Comparison of ENCODE assay signal across 1 cellular context in genomic region chr2:88136817-88137216, GRCh38.
TF ChIP-seq lines count a peak whose summit lies in the region.

No MANE protein-coding gene starts in this region.

TF ChIP-seq in HepG2, 621 proteins besides CTCF, POLR2A, EP300 and RAD21 (continued from another document and continues in another):
- TF ChIP-seq MTERF4 (CRISPR knock-in tag; IDR thresholded peaks at IDR 0.05) = no peak
- no peak for TF ChIP-seq ATF7 (IDR thresholded peaks at IDR 0.05)
- no peak for TF ChIP-seq ATF7 (CRISPR knock-in tag; IDR thresholded peaks at IDR 0.05)
- TF ChIP-seq ZNF335 (CRISPR knock-in tag; IDR thresholded peaks at IDR 0.05) = no peak
- TF ChIP-seq ZNF136 (CRISPR knock-in tag; IDR thresholded peaks at IDR 0.05; ENCODE audit: low read depth) = no peak
- TF ChIP-seq MBD4 (IDR thresholded peaks at IDR 0.05; ENCODE audit: borderline replicate concordance, low read length) = no peak
- TF ChIP-seq EZH2 (conservative IDR thresholded peaks at IDR 0.05; ENCODE audit: low read depth, low read length) = no peak
- TF ChIP-seq ZFY (CRISPR knock-in tag; IDR thresholded peaks at IDR 0.05) = no peak
- peak; percentile 70 for TF ChIP-seq TBX2 (CRISPR knock-in tag; IDR thresholded peaks at IDR 0.05; ENCODE audit: borderline replicate concordance)
- no peak for TF ChIP-seq TRIM24 (CRISPR knock-in tag; IDR thresholded peaks at IDR 0.05)
- TF ChIP-seq TCF7 (IDR thresholded peaks at IDR 0.05; ENCODE audit: low read depth) = peak; percentile 43; the same call in 1 of the 2 replicates
- no peak for TF ChIP-seq KDM5B (CRISPR knock-in tag; IDR thresholded peaks at IDR 0.05; ENCODE audit: borderline replicate concordance)
- no peak; the same call in 1 of the 2 replicates for TF ChIP-seq TBX3 (IDR thresholded peaks at IDR 0.05; ENCODE audit: borderline replicate concordance)
- peak; percentile 15; the same call in 1 of the 2 replicates for TF ChIP-seq FOXP4 (CRISPR knock-in tag; IDR thresholded peaks at IDR 0.05)
- peak; percentile 77 for TF ChIP-seq RXRB (CRISPR knock-in tag; IDR thresholded peaks at IDR 0.05; ENCODE audit: borderline replicate concordance)
- no peak for TF ChIP-seq ZBTB21 (CRISPR knock-in tag; IDR thresholded peaks at IDR 0.05)
- no peak for TF ChIP-seq TP53 (CRISPR knock-in tag; conservative IDR thresholded peaks at IDR 0.05)
- TF ChIP-seq ZNF891 (CRISPR knock-in tag; IDR thresholded peaks at IDR 0.05) = no peak
- TF ChIP-seq ZNF841 (CRISPR knock-in tag; IDR thresholded peaks at IDR 0.05; ENCODE audit: borderline replicate concordance) = no peak
- peak; percentile 34; the same call in 1 of the 2 replicates for TF ChIP-seq FOSL2 (CRISPR knock-in tag; IDR thresholded peaks at IDR 0.05)
- no peak for TF ChIP-seq NBN (conservative IDR thresholded peaks at IDR 0.05)
- no peak for TF ChIP-seq ZC3H4 (CRISPR knock-in tag; IDR thresholded peaks at IDR 0.05; ENCODE audit: borderline replicate concordance)
- no peak for TF ChIP-seq GLI4 (CRISPR knock-in tag; IDR thresholded peaks at IDR 0.05; ENCODE audit: borderline replicate concordance)
- TF ChIP-seq ZBTB44 (CRISPR knock-in tag; IDR thresholded peaks at IDR 0.05) = no peak
- no peak for TF ChIP-seq NFKBIZ (CRISPR knock-in tag; IDR thresholded peaks at IDR 0.05)
- TF ChIP-seq TEF (CRISPR knock-in tag; IDR thresholded peaks at IDR 0.05) = no peak
- TF ChIP-seq CBX2 (IDR thresholded peaks at IDR 0.05; ENCODE audit: low read depth, low read length) = no peak
- no peak for TF ChIP-seq CBX2 (CRISPR knock-in tag; IDR thresholded peaks at IDR 0.05; ENCODE audit: low read depth)
- no peak for TF ChIP-seq MTA1 (CRISPR knock-in tag; IDR thresholded peaks at IDR 0.05; ENCODE audit: borderline replicate concordance)
- no peak for TF ChIP-seq ZUFSP (CRISPR knock-in tag; IDR thresholded peaks at IDR 0.05; ENCODE audit: borderline replicate concordance)
- no peak for TF ChIP-seq ZNF180 (CRISPR knock-in tag; IDR thresholded peaks at IDR 0.05; ENCODE audit: borderline replicate concordance, low read depth)
- TF ChIP-seq MNT (IDR thresholded peaks at IDR 0.05) = peak; percentile 29; the same call in 1 of the 2 replicates
- no peak for TF ChIP-seq ZNF432 (CRISPR knock-in tag; IDR thresholded peaks at IDR 0.05; ENCODE audit: borderline replicate concordance)
- no peak for TF ChIP-seq GMEB1 (CRISPR knock-in tag; IDR thresholded peaks at IDR 0.05; ENCODE audit: borderline replicate concordance)
- no peak for TF ChIP-seq STAG1 (CRISPR knock-in tag; IDR thresholded peaks at IDR 0.05)
- no peak for TF ChIP-seq ZNF30 (CRISPR knock-in tag; IDR thresholded peaks at IDR 0.05)
- no peak for TF ChIP-seq E2F1 (CRISPR knock-in tag; IDR thresholded peaks at IDR 0.05)
- no peak for TF ChIP-seq TAF15 (IDR thresholded peaks at IDR 0.05; ENCODE audit: low read depth, low read length, poor library complexity, severe bottlenecking)
- no peak for TF ChIP-seq KMT2B (CRISPR knock-in tag; IDR thresholded peaks at IDR 0.05)
- no peak for TF ChIP-seq HMGXB3 (CRISPR knock-in tag; IDR thresholded peaks at IDR 0.05; ENCODE audit: borderline replicate concordance)
- TF ChIP-seq ZSCAN25 (CRISPR knock-in tag; IDR thresholded peaks at IDR 0.05) = no peak
- no peak for TF ChIP-seq DNMT1 (CRISPR knock-in tag; IDR thresholded peaks at IDR 0.05)
- no peak for TF ChIP-seq ELK4 (CRISPR knock-in tag; IDR thresholded peaks at IDR 0.05; ENCODE audit: borderline replicate concordance)
- TF ChIP-seq SP5 (CRISPR knock-in tag; IDR thresholded peaks at IDR 0.05; ENCODE audit: borderline replicate concordance, low read depth) = peak; percentile 28; the same call in 1 of the 2 replicates
- TF ChIP-seq SALL2 (CRISPR knock-in tag; IDR thresholded peaks at IDR 0.05) = no peak
- TF ChIP-seq KMT2A (CRISPR knock-in tag; IDR thresholded peaks at IDR 0.05) = no peak
- TF ChIP-seq PCBP2 (optimal IDR thresholded peaks at IDR 0.05; ENCODE audit: low read depth, low read length, poor library complexity, severe bottlenecking) = no peak
- TF ChIP-seq PBX2 (CRISPR knock-in tag; IDR thresholded peaks at IDR 0.05) = no peak
- no peak for TF ChIP-seq HNF4G (IDR thresholded peaks at IDR 0.05; ENCODE audit: borderline replicate concordance, low read depth, low read length)
- TF ChIP-seq HNF4G (CRISPR knock-in tag; IDR thresholded peaks at IDR 0.05; ENCODE audit: borderline replicate concordance, low read depth) = no peak
